20 cellular contexts compared by ENCODE assay signal in genomic region chr18:30957086-30957485, GRCh38.
DNase-seq lines count a peak whose midpoint lies in the region; ATAC-seq and TF ChIP-seq lines count a peak whose summit lies in the region.
"Had no signal": no experiment of that assay in that cellular context is flagged by ENCODE, and none has a peak within 500 bp of the region (broad histone marks: within the 10 kb centered on the region; RNA-seq: fewer than 3 reads in every experiment).

No MANE protein-coding gene starts in this region.

- H3K9me3 Mint-ChIP-seq in MCF 10A (ENCODE audit: unreplicated experiment) (no peaks in the 10 kb centered on the region), GM23338 (no peaks in the 10 kb centered on the region)

- no peak overlapping the region for H3K14ac ChIP-seq in mesenchymal stem cell (ENCODE audit: low read length in 2 of 2)

- in situ Hi-C loops in mammary epithelial cell (cut with MboI; ENCODE audit: low sequenced_read_pairs in 2 of 2) (no loop called here), astrocyte of the spinal cord (cut with HindIII; ENCODE audit: low sequenced_read_pairs) (no loop called here)

- H2AFZ ChIP-seq in mammary epithelial cell (ENCODE audit: low read depth, low read length) (no peak overlapping the region), mesenchymal stem cell (ENCODE audit: low read depth, low read length) (no peak overlapping the region), GM23338 (no peak overlapping the region)
- H2AFZ ChIP-seq: PC-9 had no signal

- H3K27me3 Mint-ChIP-seq in MCF 10A (ENCODE audit: insufficient read depth, unreplicated experiment): peaks cover 16% of the 10 kb centered on the region
- H3K27me3 Mint-ChIP-seq in GM23338 (ENCODE audit: insufficient read depth, low read depth, poor library complexity): no peaks in the 10 kb centered on the region
- H3K27me3 Mint-ChIP-seq: CD4-positive, CD25-positive, alpha-beta regulatory T cell had no signal

- ATAC-seq in GM23338 (no peak), GM18519 (IDR thresholded peaks at IDR 0.05; ENCODE audit: low FRiP score, unreplicated experiment) (no peak), HG02678 (IDR thresholded peaks at IDR 0.05; ENCODE audit: unreplicated experiment) (no peak), HG03521 (IDR thresholded peaks at IDR 0.05; ENCODE audit: unreplicated experiment) (no peak)
- ATAC-seq: GM12878, HepG2 had no signal

- H3K4me3 ChIP-seq in mammary epithelial cell (replicated peaks in 1 of 3; ENCODE audit: insufficient read depth in 1 of 3, low read depth in 2 of 3, low read length in 3 of 3) (no peak overlapping the region), astrocyte of the spinal cord (ENCODE audit: low read depth, low read length) (no peak overlapping the region), mesenchymal stem cell (ENCODE audit: insufficient read depth in 1 of 2, low read depth in 1 of 2, low read length in 2 of 2) (no peak overlapping the region), GM23338 (no peak overlapping the region)
- H3K4me3 ChIP-seq: GM12878, PC-9 had no signal

- H3K27ac ChIP-seq in mammary epithelial cell (ENCODE audit: insufficient read depth, low read depth, low read length) (no peak overlapping the region), mesenchymal stem cell (ENCODE audit: low read length, poor library complexity, severe bottlenecking) (peak overlapping the region; percentile 64), GM23338 (ENCODE audit: low read depth) (no peak overlapping the region)
- H3K27ac ChIP-seq: PC-9, RWPE1 had no signal

- DNase-seq in mammary epithelial cell (peak; percentile 11), MCF 10A (ENCODE audit: unreplicated experiment) (no peak), astrocyte of the spinal cord (ENCODE audit: low read depth, low spot score) (peak; percentile 38), mesenchymal stem cell (no peak), GM23338 (ENCODE audit: low spot score) (no peak)
- DNase-seq: 8988T; BE2C; CD4-positive, CD25-positive, alpha-beta regulatory T cell; COR-L47; KBM-7; NCI-H1694 treated with DMSO at 0.1 percent for 48 hours; NCI-H510A; SIG-M5 had no signal

- H2AK5ac ChIP-seq in mesenchymal stem cell (ENCODE audit: low read length, severe bottlenecking): no peak overlapping the region

- POLR2A ChIA-PET in MCF 10A (lab: Yijun Ruan, JAX): no interaction called here

- H3K27me3 ChIP-seq in mammary epithelial cell (ENCODE audit: insufficient read depth, low read length) (no peaks in the 10 kb centered on the region), mesenchymal stem cell (ENCODE audit: control insufficient read depth in 1 of 2, insufficient read depth in 1 of 2, low read length in 2 of 2) (no peaks in the 10 kb centered on the region), GM23338 (ENCODE audit: insufficient read depth) (no peaks in the 10 kb centered on the region)
- H3K27me3 ChIP-seq: BE2C had no signal

- H3K36me3 ChIP-seq in mammary epithelial cell (ENCODE audit: insufficient read depth, low read length) (no peaks in the 10 kb centered on the region), mesenchymal stem cell (ENCODE audit: control insufficient read depth in 1 of 2, insufficient read depth in 2 of 2, low read depth in 1 of 2, low read length in 2 of 2) (no peaks in the 10 kb centered on the region), GM23338 (ENCODE audit: insufficient read depth) (no peaks in the 10 kb centered on the region)
- H3K36me3 ChIP-seq: BE2C had no signal

- H3K79me2 ChIP-seq in mammary epithelial cell (ENCODE audit: insufficient read depth, low read length) (no peaks in the 10 kb centered on the region), GM23338 (replicated peaks; ENCODE audit: insufficient read depth) (no peaks in the 10 kb centered on the region)

- H2BK15ac ChIP-seq in mesenchymal stem cell (ENCODE audit: low read depth, poor library complexity, severe bottlenecking): no peak overlapping the region

- H3K4me1 ChIP-seq in mammary epithelial cell (ENCODE audit: insufficient read depth, low read length) (no peaks in the 10 kb centered on the region), mesenchymal stem cell (ENCODE audit: control insufficient read depth, insufficient read depth, low read depth, low read length) (no peaks in the 10 kb centered on the region), GM23338 (ENCODE audit: insufficient read depth) (no peaks in the 10 kb centered on the region)
- H3K4me1 ChIP-seq: BE2C had no signal

- H3K9me3 ChIP-seq in mammary epithelial cell (replicated peaks; ENCODE audit: insufficient read depth, low read length): no peaks in the 10 kb centered on the region
- no peaks in the 10 kb centered on the region for H3K9me3 ChIP-seq in mesenchymal stem cell (ENCODE audit: control insufficient read depth, low read length)
- H3K9me3 ChIP-seq: BE2C had no signal

- CTCF ChIA-PET in mammary epithelial cell (lab: Charles Lee; ENCODE audit: low non-redundant PET): no interaction called here
- CTCF ChIA-PET in MCF 10A (lab: Yijun Ruan, JAX): no interaction called here

- H3K4me3 Mint-ChIP-seq in MCF 10A (ENCODE audit: unreplicated experiment) (no peak overlapping the region), GM23338 (no peak overlapping the region)
- H3K4me3 Mint-ChIP-seq: CD4-positive, CD25-positive, alpha-beta regulatory T cell had no signal

- H3K4ac ChIP-seq in mesenchymal stem cell (ENCODE audit: low read depth in 1 of 2, low read length in 2 of 2): no peak overlapping the region

- no peak overlapping the region for H2BK5ac ChIP-seq in mesenchymal stem cell (ENCODE audit: low read depth, low read length, poor library complexity, severe bottlenecking)

- H4K20me1 ChIP-seq in mammary epithelial cell (ENCODE audit: insufficient read depth, low read length): no peaks in the 10 kb centered on the region
- no peaks in the 10 kb centered on the region for H4K20me1 ChIP-seq in GM23338 (replicated peaks; ENCODE audit: insufficient read depth)

- no peaks in the 10 kb centered on the region for H3K9me2 ChIP-seq in GM23338 (ENCODE audit: insufficient read depth)

- no peak overlapping the region for H3K9ac ChIP-seq in mammary epithelial cell (ENCODE audit: insufficient read depth, low read length)
- no peak overlapping the region for H3K9ac ChIP-seq in mesenchymal stem cell (ENCODE audit: low read length)

- H2BK120ac ChIP-seq in mesenchymal stem cell (ENCODE audit: low read depth, low read length): no peak overlapping the region

- no peak overlapping the region for H3K23ac ChIP-seq in mesenchymal stem cell (ENCODE audit: low read length in 2 of 2)

- dilution Hi-C loops in mammary epithelial cell (cut with HindIII; ENCODE audit: low sequenced_read_pairs): no loop called here

- no peak overlapping the region for H3K27ac Mint-ChIP-seq in MCF 10A (ENCODE audit: low read depth, unreplicated experiment)
- no peak overlapping the region for H3K27ac Mint-ChIP-seq in GM23338
- H3K27ac Mint-ChIP-seq: CD4-positive, CD25-positive, alpha-beta regulatory T cell had no signal

- H3F3A ChIP-seq in GM23338 (replicated peaks; ENCODE audit: low read depth): no peaks in the 10 kb centered on the region

- H4K8ac ChIP-seq in mesenchymal stem cell (ENCODE audit: low read length): no peak overlapping the region

- H3K36me3 Mint-ChIP-seq in MCF 10A (ENCODE audit: insufficient read depth, unreplicated experiment) (no peaks in the 10 kb centered on the region), GM23338 (ENCODE audit: low read depth) (no peaks in the 10 kb centered on the region; the same call in 2 of the 3 replicates)
- H3K36me3 Mint-ChIP-seq: CD4-positive, CD25-positive, alpha-beta regulatory T cell had no signal

- H3K4me1 Mint-ChIP-seq in MCF 10A (ENCODE audit: insufficient read depth, unreplicated experiment): no peaks in the 10 kb centered on the region
- H3K4me1 Mint-ChIP-seq in GM23338: no peaks in the 10 kb centered on the region
- H3K4me1 Mint-ChIP-seq: CD4-positive, CD25-positive, alpha-beta regulatory T cell had no signal

- no peaks in the 10 kb centered on the region for H3K79me1 ChIP-seq in mesenchymal stem cell (replicated peaks; ENCODE audit: low read length, poor library complexity, severe bottlenecking)

- intact Hi-C loops in mammary epithelial cell (cut with micrococcal nuclease): no loop called here
- intact Hi-C loops in MCF 10A (cut with micrococcal nuclease): no loop called here

- BruUV-seq in mammary epithelial cell (replicated peaks; lab: Mats Ljungman, UMichigan) (no TSS peak), MCF 10A (replicated peaks; lab: Mats Ljungman, UMichigan) (no TSS peak)

- TF ChIP-seq CTCF in mammary epithelial cell (conservative IDR thresholded peaks at IDR 0.05 in 1 of 2, IDR thresholded peaks at IDR 0.05 in 1 of 2; ENCODE audit: extremely low read depth in 1 of 2, insufficient read depth in 1 of 2, low read depth in 1 of 2, low read length in 2 of 2) (no peak), MCF 10A (IDR thresholded peaks at IDR 0.05; ENCODE audit: unreplicated experiment) (no peak), astrocyte of the spinal cord (IDR thresholded peaks at IDR 0.05; ENCODE audit: low read depth, low read length) (no peak), GM23338 (conservative IDR thresholded peaks at IDR 0.05; ENCODE audit: low read depth in 2 of 2) (no peak)

- no peak overlapping the region for H2BK12ac ChIP-seq in mesenchymal stem cell (ENCODE audit: low read length in 2 of 2)

- no peak overlapping the region for H3K4me2 ChIP-seq in mammary epithelial cell (ENCODE audit: insufficient read depth, low read depth, low read length)
- no peak overlapping the region for H3K4me2 ChIP-seq in mesenchymal stem cell (ENCODE audit: low read length, poor library complexity, severe bottlenecking)
- no peak overlapping the region for H3K4me2 ChIP-seq in GM23338
- H3K4me2 ChIP-seq: PC-9 had no signal

- H4K91ac ChIP-seq in mesenchymal stem cell (ENCODE audit: low read length): no peak overlapping the region

- H3K18ac ChIP-seq in mesenchymal stem cell (ENCODE audit: low read depth in 1 of 2, low read length in 2 of 2): no peak overlapping the region

- WGBS in mammary epithelial cell (ENCODE audit: low coverage, missing lambda C conversion rate): 81% methylated on average over 2 of the region's 2 CpGs
- WGBS in mesenchymal stem cell: 80% methylated on average over 1 of the region's 2 CpGs

TF ChIP-seq in GM23338, 12 proteins besides CTCF, POLR2A, EP300 and RAD21 (continues in another document):
- TF ChIP-seq ETS1 (IDR thresholded peaks at IDR 0.05) (no peak), EZH2 (IDR thresholded peaks at IDR 0.05; ENCODE audit: low read depth, unreplicated experiment) (no peak), ZNF114 (CRISPR knock-in tag; IDR thresholded peaks at IDR 0.05) (no peak), ZNF331 (CRISPR knock-in tag; IDR thresholded peaks at IDR 0.05; ENCODE audit: low read depth) (no peak), NANOG (IDR thresholded peaks at IDR 0.05; ENCODE audit: borderline replicate concordance) (no peak)

Comparison
In these comparisons a context has a peak if more than half of its experiments do, and no peak if none do; other contexts are left out.
1. DNase-seq: peak in mammary epithelial cell (single experiment) and astrocyte of the spinal cord (single experiment); none in MCF 10A (single experiment), mesenchymal stem cell (single experiment) and GM23338 (single experiment).